In the genomic region with DNA sequence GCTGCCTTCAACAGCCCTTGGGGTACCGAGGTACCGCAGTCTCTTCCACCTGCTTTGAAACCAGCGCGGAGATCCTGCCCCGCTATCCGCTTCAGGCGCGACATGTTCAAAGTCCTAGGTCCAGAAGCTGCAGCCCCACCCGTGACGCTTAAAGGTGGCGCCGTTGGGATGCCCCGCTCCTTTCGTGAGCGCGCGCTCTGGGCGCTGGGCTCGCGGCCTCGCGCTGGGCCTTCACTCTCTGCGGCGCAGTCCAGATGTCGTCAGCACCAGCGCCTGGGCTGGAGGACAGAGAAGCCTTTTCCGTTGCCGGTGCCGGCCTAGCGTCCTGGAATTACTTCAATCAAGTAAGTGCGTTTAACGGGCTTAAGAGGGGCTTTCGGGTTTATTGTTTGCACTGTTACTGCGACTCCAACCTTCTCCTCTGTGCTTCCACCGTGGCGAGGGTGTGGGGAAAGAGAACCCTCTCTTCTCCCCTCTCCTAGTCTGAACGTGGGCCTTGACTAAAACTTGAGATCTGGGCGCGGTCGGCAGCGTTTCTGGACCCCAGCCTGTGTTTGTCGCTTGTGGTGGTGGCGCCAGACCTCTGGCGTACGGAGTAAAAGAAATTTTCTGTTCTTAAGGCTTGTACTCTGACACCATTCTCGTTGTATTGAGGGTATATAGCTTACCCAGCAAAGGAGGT, we compare ENCODE assay signal across 1 cellular context.
TF ChIP-seq lines count a peak whose summit lies in the region.

A gene (minus strand): TSS at position 143 of the 682 bp plus-strand sequence. CDS start 39 bp downstream, at position 104.

TF ChIP-seq in GM12878, 131 proteins besides CTCF, POLR2A, EP300 and RAD21 (continued from another document):
- peak; percentile 52; the same call in 1 of the 2 replicates for TF ChIP-seq TAF1 (IDR thresholded peaks at IDR 0.05; ENCODE audit: borderline replicate concordance, low read depth, low read length)
- peak; percentile 30; the same call in 1 of the 2 replicates for TF ChIP-seq NRF1 (conservative IDR thresholded peaks at IDR 0.05; ENCODE audit: low read depth, low read length)
- TF ChIP-seq, protein P1, sequence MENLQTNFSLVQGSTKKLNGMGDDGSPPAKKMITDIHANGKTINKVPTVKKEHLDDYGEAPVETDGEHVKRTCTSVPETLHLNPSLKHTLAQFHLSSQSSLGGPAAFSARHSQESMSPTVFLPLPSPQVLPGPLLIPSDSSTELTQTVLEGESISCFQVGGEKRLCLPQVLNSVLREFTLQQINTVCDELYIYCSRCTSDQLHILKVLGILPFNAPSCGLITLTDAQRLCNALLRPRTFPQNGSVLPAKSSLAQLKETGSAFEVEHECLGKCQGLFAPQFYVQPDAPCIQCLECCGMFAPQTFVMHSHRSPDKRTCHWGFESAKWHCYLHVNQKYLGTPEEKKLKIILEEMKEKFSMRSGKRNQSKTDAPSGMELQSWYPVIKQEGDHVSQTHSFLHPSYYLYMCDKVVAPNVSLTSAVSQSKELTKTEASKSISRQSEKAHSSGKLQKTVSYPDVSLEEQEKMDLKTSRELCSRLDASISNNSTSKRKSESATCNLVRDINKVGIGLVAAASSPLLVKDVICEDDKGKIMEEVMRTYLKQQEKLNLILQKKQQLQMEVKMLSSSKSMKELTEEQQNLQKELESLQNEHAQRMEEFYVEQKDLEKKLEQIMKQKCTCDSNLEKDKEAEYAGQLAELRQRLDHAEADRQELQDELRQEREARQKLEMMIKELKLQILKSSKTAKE (IDR thresholded peaks at IDR 0.05; ENCODE audit: low read depth, poor library complexity, severe bottlenecking), result no peak
- no peak for TF ChIP-seq CHD1 (IDR thresholded peaks at IDR 0.05; ENCODE audit: low read depth, low read length)
- no peak for TF ChIP-seq FOXK2 (IDR thresholded peaks at IDR 0.05)
- peak; percentile 94; the same call in 1 of the 2 replicates for TF ChIP-seq ZNF207 (IDR thresholded peaks at IDR 0.05; ENCODE audit: borderline replicate concordance)
- TF ChIP-seq IRF4 (IDR thresholded peaks at IDR 0.05; ENCODE audit: low read depth, low read length), result no peak
- peak; percentile 31; the same call in 1 of the 2 replicates for TF ChIP-seq ZNF24 (IDR thresholded peaks at IDR 0.05)
- TF ChIP-seq, protein P2, sequence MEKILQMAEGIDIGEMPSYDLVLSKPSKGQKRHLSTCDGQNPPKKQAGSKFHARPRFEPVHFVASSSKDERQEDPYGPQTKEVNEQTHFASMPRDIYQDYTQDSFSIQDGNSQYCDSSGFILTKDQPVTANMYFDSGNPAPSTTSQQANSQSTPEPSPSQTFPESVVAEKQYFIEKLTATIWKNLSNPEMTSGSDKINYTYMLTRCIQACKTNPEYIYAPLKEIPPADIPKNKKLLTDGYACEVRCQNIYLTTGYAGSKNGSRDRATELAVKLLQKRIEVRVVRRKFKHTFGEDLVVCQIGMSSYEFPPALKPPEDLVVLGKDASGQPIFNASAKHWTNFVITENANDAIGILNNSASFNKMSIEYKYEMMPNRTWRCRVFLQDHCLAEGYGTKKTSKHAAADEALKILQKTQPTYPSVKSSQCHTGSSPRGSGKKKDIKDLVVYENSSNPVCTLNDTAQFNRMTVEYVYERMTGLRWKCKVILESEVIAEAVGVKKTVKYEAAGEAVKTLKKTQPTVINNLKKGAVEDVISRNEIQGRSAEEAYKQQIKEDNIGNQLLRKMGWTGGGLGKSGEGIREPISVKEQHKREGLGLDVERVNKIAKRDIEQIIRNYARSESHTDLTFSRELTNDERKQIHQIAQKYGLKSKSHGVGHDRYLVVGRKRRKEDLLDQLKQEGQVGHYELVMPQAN (conservative IDR thresholded peaks at IDR 0.05), result peak; percentile 56; the same call in 1 of the 2 replicates
- TF ChIP-seq MYC (IDR thresholded peaks at IDR 0.05; ENCODE audit: insufficient read depth, insufficient read length, insufficient replicate concordance, low read length, severe bottlenecking), result peak; percentile 75
- TF ChIP-seq, protein P3, sequence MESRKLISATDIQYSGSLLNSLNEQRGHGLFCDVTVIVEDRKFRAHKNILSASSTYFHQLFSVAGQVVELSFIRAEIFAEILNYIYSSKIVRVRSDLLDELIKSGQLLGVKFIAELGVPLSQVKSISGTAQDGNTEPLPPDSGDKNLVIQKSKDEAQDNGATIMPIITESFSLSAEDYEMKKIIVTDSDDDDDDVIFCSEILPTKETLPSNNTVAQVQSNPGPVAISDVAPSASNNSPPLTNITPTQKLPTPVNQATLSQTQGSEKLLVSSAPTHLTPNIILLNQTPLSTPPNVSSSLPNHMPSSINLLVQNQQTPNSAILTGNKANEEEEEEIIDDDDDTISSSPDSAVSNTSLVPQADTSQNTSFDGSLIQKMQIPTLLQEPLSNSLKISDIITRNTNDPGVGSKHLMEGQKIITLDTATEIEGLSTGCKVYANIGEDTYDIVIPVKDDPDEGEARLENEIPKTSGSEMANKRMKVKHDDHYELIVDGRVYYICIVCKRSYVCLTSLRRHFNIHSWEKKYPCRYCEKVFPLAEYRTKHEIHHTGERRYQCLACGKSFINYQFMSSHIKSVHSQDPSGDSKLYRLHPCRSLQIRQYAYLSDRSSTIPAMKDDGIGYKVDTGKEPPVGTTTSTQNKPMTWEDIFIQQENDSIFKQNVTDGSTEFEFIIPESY (IDR thresholded peaks at IDR 0.05), result no peak
TF ChIP-seq in GM12878: peak in this region for 57.
